1 cellular context compared by ENCODE assay signal in genomic region chr7:135790371-135790977, GRCh38.
A peak's percentile ranks its signal among the peaks of the same experiment; 100 is the strongest.
TF ChIP-seq lines count a peak whose summit lies in the region.

No MANE protein-coding gene starts in this region.

TF ChIP-seq in K562, 482 proteins besides CTCF, POLR2A, EP300 and RAD21 (continued from another document):
- TF ChIP-seq, protein P1, sequence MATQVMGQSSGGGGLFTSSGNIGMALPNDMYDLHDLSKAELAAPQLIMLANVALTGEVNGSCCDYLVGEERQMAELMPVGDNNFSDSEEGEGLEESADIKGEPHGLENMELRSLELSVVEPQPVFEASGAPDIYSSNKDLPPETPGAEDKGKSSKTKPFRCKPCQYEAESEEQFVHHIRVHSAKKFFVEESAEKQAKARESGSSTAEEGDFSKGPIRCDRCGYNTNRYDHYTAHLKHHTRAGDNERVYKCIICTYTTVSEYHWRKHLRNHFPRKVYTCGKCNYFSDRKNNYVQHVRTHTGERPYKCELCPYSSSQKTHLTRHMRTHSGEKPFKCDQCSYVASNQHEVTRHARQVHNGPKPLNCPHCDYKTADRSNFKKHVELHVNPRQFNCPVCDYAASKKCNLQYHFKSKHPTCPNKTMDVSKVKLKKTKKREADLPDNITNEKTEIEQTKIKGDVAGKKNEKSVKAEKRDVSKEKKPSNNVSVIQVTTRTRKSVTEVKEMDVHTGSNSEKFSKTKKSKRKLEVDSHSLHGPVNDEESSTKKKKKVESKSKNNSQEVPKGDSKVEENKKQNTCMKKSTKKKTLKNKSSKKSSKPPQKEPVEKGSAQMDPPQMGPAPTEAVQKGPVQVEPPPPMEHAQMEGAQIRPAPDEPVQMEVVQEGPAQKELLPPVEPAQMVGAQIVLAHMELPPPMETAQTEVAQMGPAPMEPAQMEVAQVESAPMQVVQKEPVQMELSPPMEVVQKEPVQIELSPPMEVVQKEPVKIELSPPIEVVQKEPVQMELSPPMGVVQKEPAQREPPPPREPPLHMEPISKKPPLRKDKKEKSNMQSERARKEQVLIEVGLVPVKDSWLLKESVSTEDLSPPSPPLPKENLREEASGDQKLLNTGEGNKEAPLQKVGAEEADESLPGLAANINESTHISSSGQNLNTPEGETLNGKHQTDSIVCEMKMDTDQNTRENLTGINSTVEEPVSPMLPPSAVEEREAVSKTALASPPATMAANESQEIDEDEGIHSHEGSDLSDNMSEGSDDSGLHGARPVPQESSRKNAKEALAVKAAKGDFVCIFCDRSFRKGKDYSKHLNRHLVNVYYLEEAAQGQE (CRISPR knock-in tag; IDR thresholded peaks at IDR 0.05; ENCODE audit: low read depth) = no peak
- TF ChIP-seq ILK (tag; IDR thresholded peaks at IDR 0.05; ENCODE audit: borderline replicate concordance, low read depth) = no peak
- TF ChIP-seq ZNF644 (tag; IDR thresholded peaks at IDR 0.05; ENCODE audit: low read depth) = no peak
- TF ChIP-seq ZNF316 (IDR thresholded peaks at IDR 0.05) = 0 out of 2 replicates have a peak, but pooled peaks have one; percentile 39
- no peak for TF ChIP-seq TEAD1 (CRISPR knock-in tag; IDR thresholded peaks at IDR 0.05)
- no peak for TF ChIP-seq POLR2B (IDR thresholded peaks at IDR 0.05; ENCODE audit: low read depth, partially characterized antibody)
- no peak for TF ChIP-seq TGIF2 (CRISPR knock-in tag; IDR thresholded peaks at IDR 0.05)
